In the genomic region with DNA sequence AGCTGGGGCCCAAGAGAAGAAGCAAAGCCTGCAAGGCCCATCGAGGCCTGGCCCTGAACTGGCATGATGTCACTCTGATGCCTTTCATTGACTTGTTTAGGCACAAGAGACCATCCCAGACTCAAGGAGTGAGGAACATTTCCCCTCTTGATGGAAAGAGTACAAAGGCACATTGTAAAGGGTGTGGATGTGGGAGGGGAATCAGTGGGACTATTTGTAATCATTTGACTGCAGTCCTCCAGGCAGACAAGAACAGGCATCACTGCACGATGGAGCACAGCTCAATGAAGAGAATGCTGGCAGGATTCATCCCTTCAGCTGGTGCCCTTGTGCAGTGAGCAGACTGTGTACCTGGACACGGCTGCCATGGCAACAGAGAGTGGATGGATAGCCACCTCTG, we compare ENCODE assay signal across 11 cellular contexts.
A peak's percentile ranks its signal among the peaks of the same experiment; 100 is the strongest.
DNase-seq lines count a peak whose midpoint lies in the region; ATAC-seq, FAIRE-seq and TF ChIP-seq lines count a peak whose summit lies in the region.
"Had no signal": no experiment of that assay in that cellular context is flagged by ENCODE, and none has a peak within 500 bp of the region (broad histone marks: within the 10 kb centered on the region; RNA-seq: fewer than 3 reads in every experiment).

No MANE protein-coding gene starts in this region.

- H3K27me3 ChIP-seq in right atrium auricular region (no peaks in the 10 kb centered on the region), GM12878 (replicated peaks in 1 of 2; ENCODE audit: control insufficient read depth in 2 of 2, insufficient read depth in 2 of 2, low read length in 1 of 2) (no peaks in the 10 kb centered on the region), upper lobe of left lung (no peaks in the 10 kb centered on the region)
- H3K27me3 ChIP-seq in naive thymus-derived CD4-positive, alpha-beta T cell (ENCODE audit: control insufficient read depth in 2 of 2, insufficient read depth in 2 of 2, low read length in 2 of 2) = no peaks in the 10 kb centered on the region

- TF ChIP-seq POLR2A in GM12878 (IDR thresholded peaks at IDR 0.05; ENCODE audit: low read depth, low read length) = no peak
- no peak for TF ChIP-seq POLR2A in upper lobe of left lung (IDR thresholded peaks at IDR 0.05)
- no peak for TF ChIP-seq POLR2A in lower leg skin (IDR thresholded peaks at IDR 0.05)

- no peaks in the 10 kb centered on the region for H3K9me3 ChIP-seq in right atrium auricular region
- no peaks in the 10 kb centered on the region; the same call in 2 of the 3 replicates for H3K9me3 ChIP-seq in GM12878 (replicated peaks; ENCODE audit: control insufficient read depth, insufficient read depth, low read length)
- no peaks in the 10 kb centered on the region for H3K9me3 ChIP-seq in naive thymus-derived CD4-positive, alpha-beta T cell (ENCODE audit: control insufficient read depth in 2 of 3, low read length in 3 of 3)
- H3K9me3 ChIP-seq in upper lobe of left lung = no peaks in the 10 kb centered on the region

- intact Hi-C loops in Right ventricle myocardium inferior (cut with DNase I) (no loop called here), GM12878 (cut with micrococcal nuclease; ENCODE audit: unreplicated experiment) (no loop called here), lower leg skin (cut with DNase I; ENCODE audit: low total_unique reads) (no loop called here)
- intact Hi-C loops in naive thymus-derived CD4-positive, alpha-beta T cell (cut with micrococcal nuclease) = no loop called here

- H3K27ac Mint-ChIP-seq in naive thymus-derived CD4-positive, alpha-beta T cell = peak overlapping the region in 8 of 9 donors; percentile 64 to 99 (median 93)

- no peaks in the 10 kb centered on the region for H3K9me3 Mint-ChIP-seq in naive thymus-derived CD4-positive, alpha-beta T cell

- peaks cover 64 to 100% (median 92%) of the 10 kb centered on the region in 7 donors for H3K4me1 Mint-ChIP-seq in naive thymus-derived CD4-positive, alpha-beta T cell

- no TSS peak for BruUV-seq in GM12878 (replicated peaks; lab: Mats Ljungman, UMichigan)

- no peak for TF ChIP-seq EP300 in GM12878 (IDR thresholded peaks at IDR 0.05; ENCODE audit: borderline replicate concordance in 1 of 2, control insufficient read depth in 1 of 2, low read depth in 2 of 2, low read length in 2 of 2)
- no peak for TF ChIP-seq EP300 in upper lobe of left lung (IDR thresholded peaks at IDR 0.05)

- no peak overlapping the region for H2AFZ ChIP-seq in GM12878 (ENCODE audit: control insufficient read depth, low read depth, low read length)

- RAD21 ChIA-PET in GM12878 (lab: Charles Lee; ENCODE audit: unreplicated experiment) = no interaction called here

- no peaks in the 10 kb centered on the region for H4K20me1 ChIP-seq in GM12878 (ENCODE audit: control insufficient read depth, insufficient read depth)

- H3K4me3 ChIP-seq in right atrium auricular region = no peak overlapping the region
- no peak overlapping the region for H3K4me3 ChIP-seq in GM12878
- no peak overlapping the region for H3K4me3 ChIP-seq in naive thymus-derived CD4-positive, alpha-beta T cell (ENCODE audit: low read length)
- no peak overlapping the region for H3K4me3 ChIP-seq in upper lobe of left lung
- H3K4me3 ChIP-seq in lower leg skin (ENCODE audit: low read depth, poor library complexity, severe bottlenecking) = no peak overlapping the region

- H3K36me3 ChIP-seq in right atrium auricular region (peaks cover 14% of the 10 kb centered on the region), GM12878 (ENCODE audit: control insufficient read depth in 2 of 2, insufficient read depth in 2 of 2, low read length in 1 of 2) (peaks cover 6 to 12% of the 10 kb centered on the region in 2 experiments; a peak in 3 of 4 replicates), upper lobe of left lung (peaks cover 2 to 55% (median 23%) of the 10 kb centered on the region in 4 donors)
- H3K36me3 ChIP-seq in naive thymus-derived CD4-positive, alpha-beta T cell (ENCODE audit: control insufficient read depth in 2 of 3, insufficient read depth in 3 of 3, low read length in 3 of 3) = peaks cover 7 to 91% (median 28%) of the 10 kb centered on the region in 3 experiments

- in situ Hi-C loops in GM12878 (cut with MboI) (no loop called here), ACHN (cut with HindIII; ENCODE audit: low pct_ligation_motif_present, low pct_unique_long_range_greater_than_20kb, low sequenced_read_pairs) (no loop called here)

- H3K4me2 ChIP-seq in GM12878 (ENCODE audit: control insufficient read depth, insufficient read depth) = no peak overlapping the region

- no peak overlapping the region for H3K9ac ChIP-seq in GM12878 (ENCODE audit: control insufficient read depth, insufficient read depth, low read length)

- TF ChIP-seq CTCF in right atrium auricular region (IDR thresholded peaks at IDR 0.05) = no peak
- no peak for TF ChIP-seq CTCF in GM12878 (IDR thresholded peaks at IDR 0.05 in 2 of 3, conservative IDR thresholded peaks at IDR 0.05 in 1 of 3; ENCODE audit: control insufficient read depth in 2 of 3, extremely low read depth in 1 of 3, insufficient read depth in 1 of 3, low read depth in 3 of 3, low read length in 3 of 3)
- TF ChIP-seq CTCF in upper lobe of left lung (IDR thresholded peaks at IDR 0.05) = no peak
- no peak for TF ChIP-seq CTCF in lower leg skin (IDR thresholded peaks at IDR 0.05)

- ATAC-seq in Right ventricle myocardium inferior = no peak
- ATAC-seq in GM12878 = no peak
- no peak for ATAC-seq in naive thymus-derived CD4-positive, alpha-beta T cell
- ATAC-seq in upper lobe of left lung (ENCODE audit: low FRiP score in 2 of 2) = no peak

- DNase-seq in right atrium auricular region (ENCODE audit: low spot score) (no peak), Right ventricle myocardium inferior (ENCODE audit: missing footprints) (no peak), GM12878 (ENCODE audit: low read depth, low spot score) (no peak), upper lobe of left lung (no peak), ACHN (no peak), COR-L47 (lab: John Stamatoyannopoulos, UW) (no peak), lower leg skin (ENCODE audit: low spot score in 2 of 2) (no peak)
- DNase-seq in naive thymus-derived CD4-positive, alpha-beta T cell = no peak
- DNase-seq: GOT3; NCI-H2081; NK-92 treated with Interleukin-12 subunit alpha and Interleukin-12 subunit beta, amount 100 ng/mL, for 24 hours had no signal

- 79% methylated on average over 3 of the region's 3 CpGs for WGBS in GM12878 (ENCODE audit: insufficient coverage, insufficient replicate concordance, low lambda C conversion rate, missing lambda C conversion rate)
- WGBS in upper lobe of left lung, 2 donors = 64 to 75% methylated on average over 3 of the region's 3 CpGs
- 62 to 73% methylated on average over 3 of the region's 3 CpGs for WGBS in lower leg skin, 2 donors

- no peak for TF ChIP-seq RAD21 in GM12878 (IDR thresholded peaks at IDR 0.05; ENCODE audit: insufficient read depth, low read depth, low read length)

- H3K79me2 ChIP-seq in GM12878 (ENCODE audit: control insufficient read depth, insufficient read depth, low read length) = peaks cover 13% of the 10 kb centered on the region

- no peaks in the 10 kb centered on the region for H3K27me3 Mint-ChIP-seq in naive thymus-derived CD4-positive, alpha-beta T cell

- CTCF ChIA-PET in GM12878 (lab: Yijun Ruan, JAX) = interaction anchor here (1.7 kb wide), 1 partner anchor 10 kb away, joined by 6 read pairs; no protein-coding TSS in a partner anchor
- CTCF ChIA-PET in naive thymus-derived CD4-positive, alpha-beta T cell (lab: Charles Lee) = interaction anchor here (1.0 to 2.8 kb wide), 3 partner anchors 8 to 47 kb away, joined by 3 to 11 read pairs (median 6); no protein-coding TSS in a partner anchor

- FAIRE-seq in GM12878 (lab: Jason Lieb, UNC) = no peak

- POLR2A ChIA-PET in GM12878 (lab: Charles Lee) = no interaction called here
- POLR2A ChIA-PET in naive thymus-derived CD4-positive, alpha-beta T cell (lab: Charles Lee) = interaction anchor here (1.3 to 20.6 kb wide), 3 partner anchors 7 to 43 kb away, joined by 4 to 341 read pairs (median 8); no protein-coding TSS in a partner anchor

- SMC1A ChIA-PET in GM12878 (lab: Charles Lee; ENCODE audit: uncharacterized antibody, unreplicated experiment) = interaction anchor here (0.6 to 2.1 kb wide), 4 partner anchors 9 to 83 kb away, joined by 3 to 7 read pairs (median 4); no protein-coding TSS in a partner anchor

- H3K27ac ChIP-seq in right atrium auricular region (peak overlapping the region; percentile 49 to 68), GM12878 (ENCODE audit: control insufficient read depth, insufficient read depth) (peak overlapping the region; percentile 34; the same call in 1 of the 2 replicates), upper lobe of left lung (peak overlapping the region; percentile 76 to 96 (median 90))
- H3K27ac ChIP-seq in naive thymus-derived CD4-positive, alpha-beta T cell (ENCODE audit: low read depth, low read length) = peak overlapping the region; percentile 90

- peaks cover 0 to 19% of the 10 kb centered on the region in 2 donors for H3K4me1 ChIP-seq in right atrium auricular region
- peaks cover 23% of the 10 kb centered on the region for H3K4me1 ChIP-seq in GM12878 (ENCODE audit: control insufficient read depth, insufficient read depth, low read length)
- H3K4me1 ChIP-seq in naive thymus-derived CD4-positive, alpha-beta T cell (ENCODE audit: control insufficient read depth in 2 of 2, insufficient read depth in 2 of 2, low read length in 2 of 2) = peaks cover 21 to 70% of the 10 kb centered on the region in 2 donors
- peaks cover 37 to 58% (median 48%) of the 10 kb centered on the region in 4 donors for H3K4me1 ChIP-seq in upper lobe of left lung

- peaks cover 17 to 76% (median 71%) of the 10 kb centered on the region in 5 donors for H3K36me3 Mint-ChIP-seq in naive thymus-derived CD4-positive, alpha-beta T cell

- H3K4me3 Mint-ChIP-seq in naive thymus-derived CD4-positive, alpha-beta T cell = peak overlapping the region in 7 of 10 donors; percentile 25 to 100 (median 60)

Comparison
In these comparisons a context has a peak if more than half of its experiments do, and no peak if none do; other contexts are left out.
1. H3K27ac ChIP-seq: peak in every context shown above with its lines; median percentile 90 in naive thymus-derived CD4-positive, alpha-beta T cell; 90 in upper lobe of left lung; 58 in right atrium auricular region; 34 in GM12878.